33 cellular contexts compared by ENCODE assay signal in the genomic region with DNA sequence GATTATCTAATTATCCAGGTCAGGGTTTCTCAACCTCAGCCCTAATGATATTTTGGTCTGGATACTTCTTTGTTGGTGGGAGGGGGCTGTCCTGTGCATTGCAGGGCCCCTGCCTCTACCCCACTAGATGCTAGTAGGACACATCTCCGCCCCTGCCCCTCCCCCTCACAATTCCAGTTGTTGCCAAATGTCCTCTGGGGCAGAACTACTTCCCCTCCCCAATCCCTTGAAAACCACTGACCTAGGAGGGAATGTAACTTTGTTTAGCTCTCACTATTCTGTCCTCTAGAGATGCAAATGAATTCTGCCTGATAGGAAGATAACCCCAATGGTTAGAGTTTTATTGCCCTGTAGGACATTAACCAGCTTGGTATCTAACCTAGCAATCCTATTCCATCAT. TPM values are rescaled to one million over a fixed set of nuclear protein-coding genes. Genes with fewer than 3 reads are reported as not detected.
"Had no signal": no experiment of that assay in that cellular context is flagged by ENCODE, and none has a peak within 500 bp of the region (broad histone marks: within the 10 kb centered on the region; RNA-seq: fewer than 3 reads in every experiment).

No MANE protein-coding gene starts in this region.

- H3K27me3 Mint-ChIP-seq: activated CD4-positive, alpha-beta memory T cell treated with anti-CD3 and anti-CD28 coated beads for 36 hours; activated naive CD8-positive, alpha-beta T cell; activated naive CD8-positive, alpha-beta T cell treated with anti-CD3 and anti-CD28 coated beads, Interleukin-2, amount 50 U/mL, for 24 hours had no signal

- H3K4me1 ChIP-seq: ascending aorta, Peyer's patch had no signal

- H3K9me3 ChIP-seq: ascending aorta, MG63, Peyer's patch had no signal

- H3K27ac ChIP-seq: ascending aorta, Peyer's patch had no signal

- H3K36me3 Mint-ChIP-seq: activated CD4-positive, alpha-beta memory T cell treated with anti-CD3 and anti-CD28 coated beads for 36 hours; activated naive CD4-positive, alpha-beta T cell treated with anti-CD3 and anti-CD28 coated beads, Interleukin-2, amount 10 ng/mL, durations not matched to agents 7 days and 5 days; activated naive CD8-positive, alpha-beta T cell had no signal

- H3K4me3 ChIP-seq: ascending aorta, MG63, Peyer's patch had no signal

- ATAC-seq: activated naive CD8-positive, alpha-beta T cell treated with anti-CD3 and anti-CD28 coated beads, Interleukin-2, amount 50 U/mL, for 24 hours; PC-3; Right ventricle myocardium inferior had no signal

- H3K4me3 Mint-ChIP-seq: activated B cell treated with CpG ODN at 0.5 μM for 24 hours; activated CD4-positive, alpha-beta memory T cell treated with anti-CD3 and anti-CD28 coated beads for 36 hours; activated naive CD4-positive, alpha-beta T cell treated with anti-CD3 and anti-CD28 coated beads, Interleukin-2, amount 10 ng/mL, durations not matched to agents 7 days and 5 days; activated naive CD8-positive, alpha-beta T cell; activated naive CD8-positive, alpha-beta T cell treated with anti-CD3 and anti-CD28 coated beads, Interleukin-2, amount 50 U/mL, for 24 hours; T-helper 2 cell treated with Interferon-gamma antibody and Interleukin-4, amounts not matched to agents 5 μg/mL and 100 μg/mL, for 36 hours had no signal

- H3K36me3 ChIP-seq: ascending aorta, MG63, Peyer's patch had no signal

- DNase-seq: activated B cell treated with CpG ODN at 0.5 μM for 24 hours; activated CD4-positive, alpha-beta memory T cell treated with anti-CD3 and anti-CD28 coated beads for 36 hours; activated CD4-positive, alpha-beta T cell treated with anti-CD3 and anti-CD28 coated beads for 4 hours; activated CD4-positive, alpha-beta T cell treated with anti-CD3 and anti-CD28 coated beads, Interleukin-2, amount 50 U/mL, for 1 hour; activated CD4-positive, CD25-positive, alpha-beta regulatory T cell treated with anti-CD3 and anti-CD28 coated beads, Interleukin-2, amount 50 U/mL, for 72 hours; activated CD8-positive, alpha-beta memory T cell treated with anti-CD3 and anti-CD28 coated beads, Interleukin-2, amount 50 U/mL, for 4 hours; activated effector memory CD4-positive, alpha-beta T cell treated with Interleukin-2 at 50 U/mL for 16 hours; activated naive CD4-positive, alpha-beta T cell treated with anti-CD3 and anti-CD28 coated beads, Interleukin-2, amount 10 ng/mL, durations not matched to agents 7 days and 5 days; activated naive CD8-positive, alpha-beta T cell treated with anti-CD3 and anti-CD28 coated beads, Interleukin-2, amount 50 U/mL, for 24 hours; activated T-cell treated with anti-CD3 and anti-CD28 coated beads, Interleukin-2, amount 50 U/mL, for 48 hours; amniotic stem cell; Kasumi-1; KG1; MG63; NCI-H1048; NCI-H1105 treated with DMSO at 0.1 percent for 48 hours; NCI-H1436; NCI-H1694; NCI-H1930; NCI-H2081 treated with DMSO at 0.1 percent for 48 hours; NCI-H345; NCI-H524 treated with DMSO at 0.1 percent for 48 hours; PC-3; Peyer's patch; RPMI8226; SIG-M5 had no signal

- H3K27ac Mint-ChIP-seq: activated B cell treated with CpG ODN at 0.5 μM for 24 hours; activated CD4-positive, alpha-beta memory T cell treated with anti-CD3 and anti-CD28 coated beads for 36 hours; activated naive CD4-positive, alpha-beta T cell treated with anti-CD3 and anti-CD28 coated beads, Interleukin-2, amount 10 ng/mL, durations not matched to agents 7 days and 5 days; activated naive CD8-positive, alpha-beta T cell; activated naive CD8-positive, alpha-beta T cell treated with anti-CD3 and anti-CD28 coated beads, Interleukin-2, amount 50 U/mL, for 24 hours; T-helper 2 cell treated with Interferon-gamma antibody and Interleukin-4, amounts not matched to agents 5 μg/mL and 100 μg/mL, for 36 hours had no signal

- H3K4me1 Mint-ChIP-seq: activated B cell treated with CpG ODN at 0.5 μM for 24 hours; activated naive CD4-positive, alpha-beta T cell treated with anti-CD3 and anti-CD28 coated beads, Interleukin-2, amount 10 ng/mL, durations not matched to agents 7 days and 5 days; activated naive CD8-positive, alpha-beta T cell treated with anti-CD3 and anti-CD28 coated beads, Interleukin-2, amount 50 U/mL, for 24 hours had no signal

- H3K27me3 ChIP-seq: ascending aorta, MG63, Peyer's patch had no signal

- H3K9me3 Mint-ChIP-seq: activated B cell treated with CpG ODN at 0.5 μM for 24 hours; activated CD4-positive, alpha-beta memory T cell treated with anti-CD3 and anti-CD28 coated beads for 36 hours; activated naive CD4-positive, alpha-beta T cell treated with anti-CD3 and anti-CD28 coated beads, Interleukin-2, amount 10 ng/mL, durations not matched to agents 7 days and 5 days; activated naive CD8-positive, alpha-beta T cell treated with anti-CD3 and anti-CD28 coated beads, Interleukin-2, amount 50 U/mL, for 24 hours; T-helper 2 cell treated with Interferon-gamma antibody and Interleukin-4, amounts not matched to agents 5 μg/mL and 100 μg/mL, for 36 hours had no signal

RNA-seq across cellular contexts. Expression of a gene that starts 8.1 kb away (rescaled TPM):
- total RNA-seq: activated B cell treated with CpG ODN at 0.5 μM for 24 hours; activated CD4-positive, alpha-beta memory T cell treated with anti-CD3 and anti-CD28 coated beads for 36 hours; ascending aorta; NCI-H460; PC-3; Peyer's patch; Right ventricle myocardium inferior; T-helper 1 cell treated with Interleukin-12 subunit alpha and Interleukin-12 subunit beta and Interleukin-4 antibody, amounts not matched to agents 30 ng/mL and 1 ng/mL, for 36 hours had no signal

RNA-seq across cellular contexts. Expression of a gene that starts 22.8 kb away (rescaled TPM):
- total RNA-seq: activated B cell treated with CpG ODN at 0.5 μM for 24 hours; activated CD4-positive, alpha-beta memory T cell treated with anti-CD3 and anti-CD28 coated beads for 36 hours; ascending aorta; cardiac septum; Peyer's patch; Right ventricle myocardium inferior; T-helper 1 cell treated with Interleukin-12 subunit alpha and Interleukin-12 subunit beta and Interleukin-4 antibody, amounts not matched to agents 30 ng/mL and 1 ng/mL, for 36 hours had no signal
